1 cellular context compared by ENCODE assay signal in genomic region chr2:236341066-236341465, GRCh38.
TF ChIP-seq lines count a peak whose summit lies in the region.

No MANE protein-coding gene starts in this region.

TF ChIP-seq in GM23338, 12 proteins besides CTCF, POLR2A, EP300 and RAD21 (continued from another document):
- TF ChIP-seq ZNF462 (CRISPR knock-in tag; IDR thresholded peaks at IDR 0.05) (no peak), REST (IDR thresholded peaks at IDR 0.05; ENCODE audit: unreplicated experiment) (no peak), ETS1 (IDR thresholded peaks at IDR 0.05) (no peak), ZNF331 (CRISPR knock-in tag; IDR thresholded peaks at IDR 0.05; ENCODE audit: low read depth) (no peak), CREB1 (CRISPR knock-in tag; IDR thresholded peaks at IDR 0.05; ENCODE audit: low read depth) (no peak), ZNF114 (CRISPR knock-in tag; IDR thresholded peaks at IDR 0.05) (no peak), POLR2AphosphoS5 (IDR thresholded peaks at IDR 0.05; ENCODE audit: low read depth) (no peak), STAT1 (IDR thresholded peaks at IDR 0.05; ENCODE audit: unreplicated experiment) (no peak)
